ENCODE assay signal across 9 cellular contexts in genomic region chr5:402615-403359, GRCh38. TPM values are rescaled to one million over a fixed set of nuclear protein-coding genes. Genes with fewer than 3 reads are reported as not detected.
DNase-seq lines count a peak whose midpoint lies in the region; ATAC-seq, FAIRE-seq and TF ChIP-seq lines count a peak whose summit lies in the region.
"Had no signal": no experiment of that assay in that cellular context is flagged by ENCODE, and none has a peak within 500 bp of the region (broad histone marks: within the 10 kb centered on the region; RNA-seq: fewer than 3 reads in every experiment).

No MANE protein-coding gene starts in this region.

- POLR2A ChIA-PET in PC-3 (lab: Charles Lee; ENCODE audit: unreplicated experiment), result no interaction called here
- POLR2A ChIA-PET in RWPE1 (lab: Yijun Ruan, JAX; ENCODE audit: low non-redundant PET), result no interaction called here

- no peak overlapping the region for H3K9ac ChIP-seq in PC-3 (ENCODE audit: low read length)

- no TSS peak for BruUV-seq in PC-3 (replicated peaks; lab: Mats Ljungman, UMichigan)

- TF ChIP-seq CTCF in PC-3 (conservative IDR thresholded peaks at IDR 0.05; ENCODE audit: low read depth, low read length) (no peak), RWPE1 (conservative IDR thresholded peaks at IDR 0.05; ENCODE audit: low read depth) (no peak)

- H3F3A ChIP-seq in PC-3 (ENCODE audit: low read length, unreplicated experiment), result no peaks in the 10 kb centered on the region

- no peaks in the 10 kb centered on the region for H3K9me2 ChIP-seq in PC-3 (replicated peaks; ENCODE audit: low read length)

- FAIRE-seq in GM19239 (lab: Jason Lieb, UNC), result peak; percentile 87

- H3K4me1 ChIP-seq in PC-3 (ENCODE audit: insufficient read depth, low read length), result peaks cover 19% of the 10 kb centered on the region

- H2AFZ ChIP-seq in PC-3 (ENCODE audit: low read length), result no peak overlapping the region

- H3K4me2 ChIP-seq in PC-3 (ENCODE audit: low read length), result no peak overlapping the region

- H3K36me3 ChIP-seq in PC-3 (ENCODE audit: low read depth, low read length), result no peaks in the 10 kb centered on the region

- H3K27ac ChIP-seq in PC-3 (ENCODE audit: low read length) (no peak overlapping the region), RWPE1 (no peak overlapping the region)

- no peaks in the 10 kb centered on the region for H3K9me3 ChIP-seq in PC-3 (ENCODE audit: low read length)

- H3K79me2 ChIP-seq in PC-3 (ENCODE audit: low read length), result no peaks in the 10 kb centered on the region

- DNase-seq in GM19239 (ENCODE audit: insufficient read length, low spot score) (no peak), PC-3 (peak; percentile 43), posterior vena cava (ENCODE audit: low spot score) (peak; percentile 56), NCI-H1092 treated with DMSO at 0.1 percent for 48 hours (lab: John Stamatoyannopoulos, UW) (no peak), RWPE1 (ENCODE audit: low spot score) (no peak)
- no peak for DNase-seq in NK-92 treated with Interleukin-12 subunit alpha and Interleukin-12 subunit beta, amount 100 ng/mL, for 24 hours (lab: John Stamatoyannopoulos, UW)
- DNase-seq: effector CD8-positive, alpha-beta T cell had no signal

- intact Hi-C loops in PC-3 (cut with micrococcal nuclease), result no loop called here
- intact Hi-C loops in posterior vena cava (cut with DNase I), result no loop called here

- no peaks in the 10 kb centered on the region for H4K20me1 ChIP-seq in PC-3 (ENCODE audit: low read length)

- ATAC-seq in HG02759 (IDR thresholded peaks at IDR 0.05; ENCODE audit: unreplicated experiment), result peak; percentile 60
- ATAC-seq in PC-3, result no peak
- ATAC-seq in HG02840 (IDR thresholded peaks at IDR 0.05; ENCODE audit: low FRiP score, unreplicated experiment), result no peak

- H3K4me3 ChIP-seq in PC-3 (ENCODE audit: low read length), result no peak overlapping the region

- no peaks in the 10 kb centered on the region for H3K27me3 ChIP-seq in PC-3 (ENCODE audit: low read length)

- CTCF ChIA-PET in PC-3 (lab: Charles Lee), result no interaction called here
- CTCF ChIA-PET in RWPE1 (lab: Yijun Ruan, JAX), result no interaction called here

RNA-seq across cellular contexts. Expression of gene EXOC3, which starts 40.2 kb away (rescaled TPM):
- 31.3 and 42.1 TPM in 2 replicates for total RNA-seq in PC-3 (2014; rRNA removed)
- 10 to 100 TPM; 52.6 to 54.2 TPM for total RNA-seq in posterior vena cava

Comparison
In these comparisons a context has a peak if more than half of its experiments do, and no peak if none do; other contexts are left out.
1. DNase-seq: peak in PC-3 (single experiment) and posterior vena cava (single experiment); none in GM19239 (single experiment), NCI-H1092 treated with DMSO at 0.1 percent for 48 hours (single experiment), RWPE1 (single experiment) and NK-92 treated with Interleukin-12 subunit alpha and Interleukin-12 subunit beta, amount 100 ng/mL, for 24 hours (single experiment).